8 cellular contexts compared by ENCODE assay signal in the genomic region with DNA sequence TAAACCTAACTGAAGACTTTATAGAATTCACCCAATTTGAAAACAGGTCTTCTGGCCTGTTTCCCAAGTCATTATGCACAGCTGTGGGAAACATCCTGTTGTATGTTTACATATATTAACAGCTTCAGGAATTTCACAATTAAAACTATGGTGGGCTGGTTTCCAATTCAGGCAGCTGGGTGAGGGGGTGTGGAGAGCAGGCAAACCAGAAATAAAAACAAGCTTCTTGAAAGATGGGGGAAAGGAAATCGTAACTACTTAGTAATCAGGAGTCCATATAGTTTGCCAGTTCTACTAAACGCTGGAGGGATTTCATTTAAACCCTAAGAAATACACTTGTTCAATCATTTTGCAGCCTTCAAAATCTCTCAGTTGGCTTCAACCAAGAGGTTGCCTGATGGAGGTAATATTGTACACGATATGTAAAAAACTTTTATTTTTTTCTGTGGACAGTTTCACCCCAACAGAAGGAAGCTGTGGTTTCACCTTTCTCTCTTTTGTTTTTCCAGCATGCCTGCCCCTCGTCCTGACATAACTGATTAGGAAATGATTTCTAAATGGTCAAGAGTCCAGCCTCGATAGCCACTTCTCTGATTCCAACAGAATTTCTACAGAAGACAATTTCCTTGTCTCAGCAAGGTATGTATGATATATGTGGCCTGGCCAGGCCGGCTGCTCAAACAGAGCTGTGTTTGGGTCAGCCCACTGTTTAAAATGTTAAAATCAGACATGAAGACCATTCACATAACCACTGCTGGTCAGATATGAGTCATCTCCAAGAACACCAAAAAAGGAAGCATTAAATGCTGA. TPM values are rescaled to one million over a fixed set of nuclear protein-coding genes. Genes with fewer than 3 reads are reported as not detected.
DNase-seq lines count a peak whose midpoint lies in the region; ATAC-seq and TF ChIP-seq lines count a peak whose summit lies in the region.

No MANE protein-coding gene starts in this region.

- CTCF ChIA-PET in SK-N-SH (lab: Yijun Ruan, JAX), result no interaction called here
- CTCF ChIA-PET in naive thymus-derived CD4-positive, alpha-beta T cell (lab: Charles Lee), result no interaction called here

- H3K4me2 ChIP-seq in SK-N-SH, result peak overlapping the region; percentile 59

- no peaks in the 10 kb centered on the region for H3K9me2 ChIP-seq in SK-N-SH

- H3K27me3 ChIP-seq in SK-N-SH (ENCODE audit: insufficient read depth) (no peaks in the 10 kb centered on the region), right cardiac atrium (ENCODE audit: control insufficient read depth, insufficient read depth) (no peaks in the 10 kb centered on the region), upper lobe of left lung (no peaks in the 10 kb centered on the region)
- H3K27me3 ChIP-seq in naive thymus-derived CD4-positive, alpha-beta T cell (ENCODE audit: control insufficient read depth in 2 of 2, insufficient read depth in 2 of 2, low read length in 2 of 2), result no peaks in the 10 kb centered on the region

- peaks cover 52% of the 10 kb centered on the region for H3F3A ChIP-seq in SK-N-SH (replicated peaks; ENCODE audit: insufficient read depth)

- H3K9me3 ChIP-seq in SK-N-SH, result no peaks in the 10 kb centered on the region
- H3K9me3 ChIP-seq in right cardiac atrium (ENCODE audit: control insufficient read depth, low read length), result no peaks in the 10 kb centered on the region
- no peaks in the 10 kb centered on the region for H3K9me3 ChIP-seq in upper lobe of left lung
- no peaks in the 10 kb centered on the region for H3K9me3 ChIP-seq in naive thymus-derived CD4-positive, alpha-beta T cell (ENCODE audit: control insufficient read depth in 2 of 3, low read length in 3 of 3)

- peak overlapping the region in 1 of 2 experiments; percentile 28; a peak in 2 of 4 replicates for H3K4me3 ChIP-seq in SK-N-SH (ENCODE audit: low read depth in 2 of 2, low read length in 1 of 2)
- no peak overlapping the region for H3K4me3 ChIP-seq in right cardiac atrium (ENCODE audit: low read length)
- H3K4me3 ChIP-seq in upper lobe of left lung, result no peak overlapping the region
- no peak overlapping the region for H3K4me3 ChIP-seq in naive thymus-derived CD4-positive, alpha-beta T cell (ENCODE audit: low read length)

- WGBS in SK-N-SH (ENCODE audit: low lambda C conversion rate), result 29% methylated on average over 6 of the region's 6 CpGs
- 35% methylated on average over 6 of the region's 6 CpGs for WGBS in right cardiac atrium
- WGBS in upper lobe of left lung, 2 donors, result 8 to 16% methylated on average over 6 of the region's 6 CpGs

- peak; percentile 62 for ATAC-seq in GM18861 (IDR thresholded peaks at IDR 0.05; ENCODE audit: unreplicated experiment)
- ATAC-seq in HG03066 (IDR thresholded peaks at IDR 0.05; ENCODE audit: low read depth, unreplicated experiment), result peak; percentile 69
- ATAC-seq in right cardiac atrium, result peak; percentile 63 to 67
- peak; percentile 13 to 72 for ATAC-seq in upper lobe of left lung (ENCODE audit: low FRiP score in 2 of 2)
- ATAC-seq in naive thymus-derived CD4-positive, alpha-beta T cell, result no peak

- DNase-seq in SK-N-SH (no peak), right cardiac atrium (no peak), upper lobe of left lung (no peak), SHP77 (lab: John Stamatoyannopoulos, UW) (no peak), SHP77 treated with DMSO at 0.1 percent for 48 hours (lab: John Stamatoyannopoulos, UW) (no peak)
- no peak for DNase-seq in naive thymus-derived CD4-positive, alpha-beta T cell

- TF ChIP-seq CTCF in SK-N-SH (IDR thresholded peaks at IDR 0.05) (no peak), upper lobe of left lung (IDR thresholded peaks at IDR 0.05) (no peak)

- H4K20me1 ChIP-seq in SK-N-SH (ENCODE audit: insufficient read depth), result peaks cover 7% of the 10 kb centered on the region

- H3K36me3 ChIP-seq in SK-N-SH (replicated peaks in 1 of 2; ENCODE audit: control insufficient read depth in 1 of 2, insufficient read depth in 2 of 2, low read length in 1 of 2) (peaks cover 0 to 18% of the 10 kb centered on the region in 2 experiments), upper lobe of left lung (no peaks in the 10 kb centered on the region)
- H3K36me3 ChIP-seq in naive thymus-derived CD4-positive, alpha-beta T cell (ENCODE audit: control insufficient read depth in 2 of 3, insufficient read depth in 3 of 3, low read length in 3 of 3), result no peaks in the 10 kb centered on the region

- H2AFZ ChIP-seq in SK-N-SH (ENCODE audit: low read depth), result peak overlapping the region; percentile 20; the same call in 1 of the 2 replicates

- no peak; a peak in 1 of 4 replicates for TF ChIP-seq EP300 in SK-N-SH (IDR thresholded peaks at IDR 0.05; ENCODE audit: borderline replicate concordance in 1 of 2, low read depth in 1 of 2, low read length in 1 of 2)
- TF ChIP-seq EP300 in upper lobe of left lung (IDR thresholded peaks at IDR 0.05), result no peak

- intact Hi-C loops in right cardiac atrium (cut with DNase I), result no loop called here
- intact Hi-C loops in naive thymus-derived CD4-positive, alpha-beta T cell (cut with micrococcal nuclease), result no loop called here

- H3K4me1 Mint-ChIP-seq in naive thymus-derived CD4-positive, alpha-beta T cell, result peaks cover 4 to 7% (median 6%) of the 10 kb centered on the region in 7 donors

- H3K9me3 Mint-ChIP-seq in naive thymus-derived CD4-positive, alpha-beta T cell, result no peaks in the 10 kb centered on the region

- POLR2A ChIA-PET in SK-N-SH (lab: Yijun Ruan, JAX), result no interaction called here
- POLR2A ChIA-PET in naive thymus-derived CD4-positive, alpha-beta T cell (lab: Charles Lee), result no interaction called here

- H3K9ac ChIP-seq in SK-N-SH, result peak overlapping the region; percentile 8; the same call in 1 of the 2 replicates

- H3K36me3 Mint-ChIP-seq in naive thymus-derived CD4-positive, alpha-beta T cell, result peaks cover 0 to 12% (median 4%) of the 10 kb centered on the region in 5 donors

- peaks cover 0 to 3% (median 0%) of the 10 kb centered on the region in 5 donors for H3K27me3 Mint-ChIP-seq in naive thymus-derived CD4-positive, alpha-beta T cell

- H3K79me2 ChIP-seq in SK-N-SH (ENCODE audit: insufficient read depth), result peaks cover 98% of the 10 kb centered on the region

- peaks cover 5 to 84% of the 10 kb centered on the region in 2 experiments; a peak in 3 of 4 replicates for H3K4me1 ChIP-seq in SK-N-SH (ENCODE audit: control insufficient read depth in 1 of 2, insufficient read depth in 2 of 2, low read depth in 1 of 2, low read length in 1 of 2)
- peaks cover 5% of the 10 kb centered on the region for H3K4me1 ChIP-seq in right cardiac atrium (ENCODE audit: control insufficient read depth, insufficient read depth, low read length)
- H3K4me1 ChIP-seq in upper lobe of left lung, result peaks cover 22 to 52% (median 41%) of the 10 kb centered on the region in 4 donors
- no peaks in the 10 kb centered on the region for H3K4me1 ChIP-seq in naive thymus-derived CD4-positive, alpha-beta T cell (ENCODE audit: control insufficient read depth in 2 of 2, insufficient read depth in 2 of 2, low read length in 2 of 2)

- H3K27ac Mint-ChIP-seq in naive thymus-derived CD4-positive, alpha-beta T cell, result no peak overlapping the region

- H3K4me3 Mint-ChIP-seq in naive thymus-derived CD4-positive, alpha-beta T cell, result no peak overlapping the region

- peak in 1 of 4 donors; percentile 15 for TF ChIP-seq POLR2A in upper lobe of left lung (IDR thresholded peaks at IDR 0.05)

- TF ChIP-seq RAD21 in SK-N-SH (IDR thresholded peaks at IDR 0.05; ENCODE audit: low read length), result no peak

- H3K27ac ChIP-seq in SK-N-SH (ENCODE audit: low read depth in 2 of 2, low read length in 1 of 2) (peak overlapping the region; percentile 79 to 97), right cardiac atrium (ENCODE audit: low read length) (peak overlapping the region; percentile 80), upper lobe of left lung (peak overlapping the region; percentile 9 to 74 (median 53))
- H3K27ac ChIP-seq in naive thymus-derived CD4-positive, alpha-beta T cell (ENCODE audit: low read depth, low read length), result no peak overlapping the region

TF ChIP-seq in SK-N-SH, 30 proteins besides CTCF, POLR2A, EP300 and RAD21 (continues in another document):
- no peak for TF ChIP-seq ELF1 (IDR thresholded peaks at IDR 0.05)
- TF ChIP-seq RFX5 (IDR thresholded peaks at IDR 0.05; ENCODE audit: low read length), result no peak
- TF ChIP-seq MEF2A (IDR thresholded peaks at IDR 0.05; ENCODE audit: borderline replicate concordance, low read depth), result 0 out of 2 replicates have a peak, but pooled peaks have one; percentile 38
- TF ChIP-seq RXRA (IDR thresholded peaks at IDR 0.05; ENCODE audit: borderline replicate concordance, low read depth), result peak; percentile 23; the same call in 1 of the 2 replicates
- TF ChIP-seq, protein P1, sequence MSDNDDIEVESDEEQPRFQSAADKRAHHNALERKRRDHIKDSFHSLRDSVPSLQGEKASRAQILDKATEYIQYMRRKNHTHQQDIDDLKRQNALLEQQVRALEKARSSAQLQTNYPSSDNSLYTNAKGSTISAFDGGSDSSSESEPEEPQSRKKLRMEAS (IDR thresholded peaks at IDR 0.05; ENCODE audit: low read depth), result 0 out of 2 replicates have a peak, but pooled peaks have one; percentile 14
- TF ChIP-seq RCOR1 (IDR thresholded peaks at IDR 0.05; ENCODE audit: low read length), result no peak
- TF ChIP-seq CHD2 (IDR thresholded peaks at IDR 0.05; ENCODE audit: low read length, partially characterized antibody), result no peak
- no peak for TF ChIP-seq GATA2 (CRISPR knock-in tag; IDR thresholded peaks at IDR 0.05)
- peak; percentile 41; the same call in 1 of the 2 replicates for TF ChIP-seq PBX3 (IDR thresholded peaks at IDR 0.05)

RNA-seq across cellular contexts. Expression of gene ATP8B1, which starts 22.6 kb away (rescaled TPM):
- 43.8 and 60.4 TPM in 2 replicates for polyA plus RNA-seq in SK-N-SH (2012; rRNA removed)
- 52.8 and 56.2 TPM in 2 replicates for polyA plus RNA-seq in SK-N-SH (2012; cell fraction: cytosol; rRNA removed)
- polyA plus RNA-seq in SK-N-SH (2012; cell fraction: nucleus; rRNA removed), result 38.6 and 73.5 TPM in 2 replicates
- total RNA-seq in right cardiac atrium, result 10 to 100 TPM in 1 of 4 donors, 1 to 10 TPM in 3; 7.5 to 11.5 (median 9.4) TPM
- 2.6 TPM for polyA plus RNA-seq in right cardiac atrium
- total RNA-seq in upper lobe of left lung, result 10 to 100 TPM; 19.6 to 36.5 (median 26.0) TPM
- not detected for total RNA-seq in naive thymus-derived CD4-positive, alpha-beta T cell
- polyA plus RNA-seq in naive thymus-derived CD4-positive, alpha-beta T cell, result not detected

Comparison
In these comparisons a context has a peak if more than half of its experiments do, and no peak if none do; other contexts are left out.
1. RNA of gene ATP8B1, which starts 22.6 kb away (total RNA-seq): 19.6 to 36.5 TPM in upper lobe of left lung and 7.5 to 11.5 TPM in right cardiac atrium; not detected in naive thymus-derived CD4-positive, alpha-beta T cell; every median in the first group is over 4 times any median in the second.